Comparison of ENCODE assay signal across 8 cellular contexts in genomic region chr9:36566813-36567217, GRCh38. TPM values are rescaled to one million over a fixed set of nuclear protein-coding genes. Genes with fewer than 3 reads are reported as not detected.
DNase-seq lines count a peak whose midpoint lies in the region; TF ChIP-seq lines count a peak whose summit lies in the region.
"Had no signal": no experiment of that assay in that cellular context is flagged by ENCODE, and none has a peak within 500 bp of the region (broad histone marks: within the 10 kb centered on the region; RNA-seq: fewer than 3 reads in every experiment).

No MANE protein-coding gene starts in this region.

- intact Hi-C loops in lower leg skin (cut with DNase I; ENCODE audit: low total_unique reads): no loop called here
- intact Hi-C loops in tibial artery (cut with DNase I; ENCODE audit: low total_unique reads): loop anchor here (10.0 kb wide), 1 partner anchor 82 kb away; no protein-coding TSS in a partner anchor

- DNase-seq in LHCN-M2 (ENCODE audit: low read depth): peak; percentile 80
- DNase-seq in caudate nucleus (lab: John Stamatoyannopoulos, UW): peak in 58 of 61 donors; percentile 1 to 87 (median 52)
- peak; percentile 48 to 90 for DNase-seq in lower leg skin (ENCODE audit: low spot score in 2 of 2)
- DNase-seq in tibial artery: peak; percentile 66 to 92
- no peak for DNase-seq in SHP77 treated with DMSO at 0.1 percent for 48 hours (lab: John Stamatoyannopoulos, UW)
- no peak for DNase-seq in cortex of kidney (lab: John Stamatoyannopoulos, UW)
- no peak for DNase-seq in GM19238 (ENCODE audit: insufficient read length, low spot score)
- DNase-seq: NK-92 treated with Interleukin-12 subunit alpha and Interleukin-12 subunit beta, amount 100 ng/mL, for 24 hours had no signal

- H3K4me3 ChIP-seq in lower leg skin (ENCODE audit: low read depth, poor library complexity, severe bottlenecking) (no peak overlapping the region), tibial artery (no peak overlapping the region)

- TF ChIP-seq CTCF in lower leg skin (IDR thresholded peaks at IDR 0.05) (no peak), tibial artery (IDR thresholded peaks at IDR 0.05) (no peak)

- no peaks in the 10 kb centered on the region for H3K27me3 ChIP-seq in tibial artery

- H3K4me1 ChIP-seq in tibial artery: peaks cover 0 to 16% (median 9%) of the 10 kb centered on the region in 4 donors

- 13 to 21% methylated on average over 8 of the region's 8 CpGs for WGBS in lower leg skin, 2 donors

- no peaks in the 10 kb centered on the region for H3K36me3 ChIP-seq in tibial artery

- no peak for TF ChIP-seq POLR2A in lower leg skin (IDR thresholded peaks at IDR 0.05)

- H3K9me3 ChIP-seq in tibial artery: no peaks in the 10 kb centered on the region

- H3K27ac ChIP-seq in caudate nucleus (ENCODE audit: low read depth, low read length) (peak overlapping the region; percentile 53), tibial artery (peak overlapping the region; percentile 83 to 90)

RNA-seq across cellular contexts. Expression of gene MELK, which starts 5.9 kb away (rescaled TPM):
- 71.9 and 74.2 TPM in 2 replicates for total RNA-seq in LHCN-M2 (2014; rRNA removed)
- 25.9 TPM for polyA plus RNA-seq in LHCN-M2 (2012)
- 1 to 10 TPM in 3 of 4 donors, under 1 TPM in 1; 0.47 to 3.2 (median 2.2) TPM for total RNA-seq in lower leg skin

Comparison
In these comparisons a context has a peak if more than half of its experiments do, and no peak if none do; other contexts are left out.
1. DNase-seq: peak in LHCN-M2 (single experiment), caudate nucleus (58 of 61), lower leg skin (2 of 2) and tibial artery (2 of 2); none in SHP77 treated with DMSO at 0.1 percent for 48 hours (single experiment), cortex of kidney (single experiment) and GM19238 (single experiment).
2. RNA of gene MELK, which starts 5.9 kb away (total RNA-seq): 71.9 to 74.2 TPM in LHCN-M2; 0.47 to 3.2 TPM in lower leg skin; every median in the first group is over 10 times any median in the second.